3 cellular contexts compared by ENCODE assay signal in the genomic region with DNA sequence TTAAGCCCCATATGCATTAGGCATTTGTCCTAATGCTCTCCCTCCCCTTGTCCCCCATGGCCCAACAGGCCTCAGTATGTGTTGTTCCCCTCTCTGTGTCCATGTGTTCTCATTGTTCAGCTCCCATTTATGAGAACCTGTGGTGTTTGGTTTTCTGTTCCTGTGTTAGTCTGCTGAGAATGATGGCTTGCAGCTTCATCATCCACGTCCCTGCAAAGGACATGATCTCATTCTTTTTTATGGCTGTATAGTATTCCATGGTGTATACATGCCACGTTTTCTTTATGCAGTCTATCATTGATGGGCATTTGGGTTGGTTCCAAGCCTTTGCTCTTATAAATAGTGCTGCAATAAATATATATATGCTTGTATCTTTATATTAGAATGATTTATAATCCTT.
DNase-seq lines count a peak whose midpoint lies in the region; ATAC-seq, FAIRE-seq and TF ChIP-seq lines count a peak whose summit lies in the region.
"Not testable (repeated sequence)": the region's sequence is repeated elsewhere in the genome, so short reads cannot be mapped to it uniquely, and the experiment has no call there.

No MANE protein-coding gene starts in this region.

- not testable (repeated sequence) for H3K9me3 Mint-ChIP-seq in neural crest cell

- POLR2A ChIA-PET in HEK293 (lab: Yijun Ruan, JAX); K562 (lab: Yijun Ruan, JAX): not testable (repeated sequence)

- not testable (repeated sequence) for H3K9me3 ChIP-seq in HEK293 (ENCODE audit: control insufficient read depth, insufficient read depth, low read depth, low read length); K562 (replicated peaks; ENCODE audit: control insufficient read depth, insufficient read depth, low read depth, low read length)

- H4K20me1 ChIP-seq in K562 (replicated peaks; ENCODE audit: control insufficient read depth, insufficient read depth, low read length), result not testable (repeated sequence)

- not testable (repeated sequence) for H3K9ac ChIP-seq in K562 (ENCODE audit: insufficient read depth in 1 of 2, low read depth in 2 of 2, low read length in 2 of 2)

- peaks cover 20% of the 10 kb centered on the region for H3K4me1 Mint-ChIP-seq in neural crest cell

- in situ Hi-C loops in K562 (cut with MboI), result loop anchor here (10.0 kb wide), 2 partner anchors 352 to 972 kb away; a partner anchor contains a TSS

- not testable (repeated sequence) for TF ChIP-seq RAD21 in K562 (CRISPR knock-in tag; conservative IDR thresholded peaks at IDR 0.05 in 1 of 2, IDR thresholded peaks at IDR 0.05 in 1 of 2)

- H3K36me3 ChIP-seq in HEK293 (ENCODE audit: control insufficient read depth in 2 of 2, insufficient read depth in 1 of 2, low read length in 2 of 2); K562 (ENCODE audit: control insufficient read depth, insufficient read depth, low read length): not testable (repeated sequence)

- not testable (repeated sequence) for H3K4me2 ChIP-seq in K562 (ENCODE audit: insufficient read depth, low read length)

- intact Hi-C loops in K562 (cut with micrococcal nuclease), result not testable (repeated sequence)

- not testable (repeated sequence) for H3K4me3 Mint-ChIP-seq in neural crest cell

- not testable (repeated sequence) for ATAC-seq in K562

- peaks cover 4 to 26% of the 10 kb centered on the region in 2 experiments for H3K27me3 ChIP-seq in K562 (ENCODE audit: control insufficient read depth in 2 of 2, insufficient read depth in 2 of 2, low read length in 2 of 2)

- TF ChIP-seq POLR2A in K562 (conservative IDR thresholded peaks at IDR 0.05), result not testable (repeated sequence)

- 0% methylated on average over 2 of the region's 2 CpGs for WGBS in K562 (ENCODE audit: insufficient coverage, low coverage, missing lambda C conversion rate)

- H3K4me1 ChIP-seq in HEK293 (ENCODE audit: control insufficient read depth, insufficient read depth, low read length); K562 (replicated peaks in 1 of 2; ENCODE audit: control insufficient read depth in 2 of 2, insufficient read depth in 2 of 2, low read length in 2 of 2): not testable (repeated sequence)

- BruUV-seq in K562 (replicated peaks; lab: Mats Ljungman, UMichigan), result not testable (repeated sequence)

- H2AFZ ChIP-seq in K562 (ENCODE audit: low read depth, low read length), result not testable (repeated sequence)

- H3K79me2 ChIP-seq in K562 (ENCODE audit: control insufficient read depth, insufficient read depth, low read length), result not testable (repeated sequence)

- TF ChIP-seq CTCF in HEK293 (tag by site-specific recombination; IDR thresholded peaks at IDR 0.05); K562 (IDR thresholded peaks at IDR 0.05 in 2 of 3, conservative IDR thresholded peaks at IDR 0.05 in 1 of 3; ENCODE audit: insufficient read depth in 2 of 3, low read depth in 1 of 3, low read length in 3 of 3); neural crest cell (conservative IDR thresholded peaks at IDR 0.05): not testable (repeated sequence)

- not testable (repeated sequence) for H3K36me3 Mint-ChIP-seq in neural crest cell (ENCODE audit: low read depth)

- FAIRE-seq in K562 (lab: Jason Lieb, UNC), result not testable (repeated sequence)

- not testable (repeated sequence) for TF ChIP-seq EP300 in K562 (IDR thresholded peaks at IDR 0.05; ENCODE audit: low read length)

- peak overlapping the region; percentile 60 for H3K27ac Mint-ChIP-seq in neural crest cell (ENCODE audit: unreplicated experiment)

- CTCF ChIA-PET in HEK293 (lab: Yijun Ruan, JAX), result interaction anchor here (0.6 to 5.0 kb wide), 2 partner anchors 8 to 604 kb away, joined by 4 to 67 read pairs; no protein-coding TSS in a partner anchor
- CTCF ChIA-PET in K562 (lab: Yijun Ruan, JAX; ENCODE audit: low intra/inter-chr PET ratio), result not testable (repeated sequence)

- H3K4me3 ChIP-seq in HEK293 (ENCODE audit: low read depth, low read length); K562: not testable (repeated sequence)

- H3K27ac ChIP-seq in HEK293 (ENCODE audit: extremely low read depth, low read depth, low read length); K562 (ENCODE audit: extremely low read depth, low read depth, low read length): not testable (repeated sequence)

- not testable (repeated sequence) for H3K9me1 ChIP-seq in K562 (ENCODE audit: control insufficient read depth, insufficient read depth, low read length)

- peaks cover 26% of the 10 kb centered on the region for H3K27me3 Mint-ChIP-seq in neural crest cell (ENCODE audit: low read depth)

- DNase-seq in K562 (ENCODE audit: extremely low read depth in 1 of 4, low spot score in 3 of 4); neural crest cell (ENCODE audit: low read depth, low spot score): not testable (repeated sequence)

TF ChIP-seq in HEK293, 187 proteins besides CTCF, POLR2A, EP300 and RAD21:
- TF ChIP-seq, protein P1, sequence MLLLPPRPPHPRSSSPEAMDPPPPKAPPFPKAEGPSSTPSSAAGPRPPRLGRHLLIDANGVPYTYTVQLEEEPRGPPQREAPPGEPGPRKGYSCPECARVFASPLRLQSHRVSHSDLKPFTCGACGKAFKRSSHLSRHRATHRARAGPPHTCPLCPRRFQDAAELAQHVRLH (tag by site-specific recombination; IDR thresholded peaks at IDR 0.05), result 0 out of 2 replicates have a peak, but pooled peaks have one; percentile 50
- TF ChIP-seq ZNF146 (tag by site-specific recombination; IDR thresholded peaks at IDR 0.05), result peak; percentile 90
- TF ChIP-seq, protein P2, sequence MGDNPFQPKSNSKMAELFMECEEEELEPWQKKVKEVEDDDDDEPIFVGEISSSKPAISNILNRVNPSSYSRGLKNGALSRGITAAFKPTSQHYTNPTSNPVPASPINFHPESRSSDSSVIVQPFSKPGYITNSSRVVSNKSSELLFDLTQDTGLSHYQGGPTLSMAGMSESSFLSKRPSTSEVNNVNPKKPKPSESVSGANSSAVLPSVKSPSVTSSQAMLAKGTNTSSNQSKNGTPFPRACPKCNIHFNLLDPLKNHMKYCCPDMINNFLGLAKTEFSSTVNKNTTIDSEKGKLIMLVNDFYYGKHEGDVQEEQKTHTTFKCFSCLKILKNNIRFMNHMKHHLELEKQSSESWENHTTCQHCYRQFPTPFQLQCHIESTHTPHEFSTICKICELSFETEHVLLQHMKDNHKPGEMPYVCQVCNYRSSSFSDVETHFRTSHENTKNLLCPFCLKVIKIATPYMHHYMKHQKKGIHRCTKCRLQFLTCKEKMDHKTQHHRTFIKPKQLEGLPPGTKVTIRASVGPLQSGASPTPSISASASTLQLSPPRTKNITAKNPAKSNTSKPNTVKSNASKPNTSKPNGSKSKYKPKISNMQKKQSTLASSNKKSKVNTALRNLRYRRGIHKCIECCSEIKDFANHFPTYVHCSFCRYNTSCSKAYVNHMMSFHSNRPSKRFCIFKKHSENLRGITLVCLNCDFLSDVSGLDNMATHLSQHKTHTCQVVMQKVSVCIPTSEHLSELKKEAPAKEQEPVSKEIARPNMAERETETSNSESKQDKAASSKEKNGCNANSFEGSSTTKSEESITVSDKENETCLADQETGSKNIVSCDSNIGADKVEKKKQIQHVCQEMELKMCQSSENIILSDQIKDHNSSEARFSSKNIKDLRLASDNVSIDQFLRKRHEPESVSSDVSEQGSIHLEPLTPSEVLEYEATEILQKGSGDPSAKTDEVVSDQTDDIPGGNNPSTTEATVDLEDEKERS (tag by site-specific recombination; IDR thresholded peaks at IDR 0.05), result 0 out of 2 replicates have a peak, but pooled peaks have one; percentile 45
TF ChIP-seq in HEK293: peak in this region for 3; not testable (repeated sequence) for 184.

TF ChIP-seq in K562, 482 proteins besides CTCF, POLR2A, EP300 and RAD21:
- peak; percentile 34; the same call in 1 of the 2 replicates for TF ChIP-seq BCOR (IDR thresholded peaks at IDR 0.05)
- peak; percentile 88 for TF ChIP-seq ZNF146 (CRISPR knock-in tag; IDR thresholded peaks at IDR 0.05; ENCODE audit: unreplicated experiment)
